18 cellular contexts compared by ENCODE assay signal in the genomic region with DNA sequence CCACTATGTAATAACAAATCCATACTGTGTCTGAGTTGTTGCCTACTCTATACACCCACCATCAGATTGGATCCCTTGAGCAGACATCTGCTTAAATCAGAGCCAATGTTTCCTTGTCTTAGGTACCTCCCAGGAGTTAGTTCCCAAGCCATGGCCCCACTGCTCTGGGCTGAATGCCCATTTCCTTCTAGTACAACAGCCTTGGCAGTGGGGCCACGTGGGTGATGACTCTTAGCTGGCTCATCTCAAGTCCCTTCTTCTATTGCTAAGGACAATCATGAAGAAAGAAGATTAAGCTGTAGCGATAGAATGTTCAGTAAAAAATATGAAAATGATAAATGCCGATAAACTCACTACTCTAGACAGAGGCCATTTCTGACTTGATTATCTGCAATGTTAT. TPM values are rescaled to one million over a fixed set of nuclear protein-coding genes. Genes with fewer than 3 reads are reported as not detected.
DNase-seq lines count a peak whose midpoint lies in the region; ATAC-seq and TF ChIP-seq lines count a peak whose summit lies in the region.
"Had no signal": no experiment of that assay in that cellular context is flagged by ENCODE, and none has a peak within 500 bp of the region (broad histone marks: within the 10 kb centered on the region; RNA-seq: fewer than 3 reads in every experiment).

No MANE protein-coding gene starts in this region.

- H3K4me3 ChIP-seq in MG63 (no peak overlapping the region), cardiac fibroblast (replicated peaks in 1 of 2; ENCODE audit: low read depth in 2 of 2, low read length in 2 of 2) (no peak overlapping the region)
- H3K4me3 ChIP-seq: GM23338, lung, tibial nerve had no signal

- peaks cover 73% of the 10 kb centered on the region for H3K36me3 ChIP-seq in MG63

- no peaks in the 10 kb centered on the region for H3K27me3 ChIP-seq in MG63
- H3K27me3 ChIP-seq: tibial nerve had no signal

- no peaks in the 10 kb centered on the region for H3K9me3 ChIP-seq in MG63
- H3K9me3 ChIP-seq: tibial nerve had no signal

- TF ChIP-seq CTCF in cardiac fibroblast (IDR thresholded peaks at IDR 0.05; ENCODE audit: low read depth, low read length) = no peak

- DNase-seq in EL = peak; percentile 60
- peak; percentile 77 for DNase-seq in MG63
- DNase-seq in cardiac fibroblast (ENCODE audit: low read depth in 2 of 2) = peak; percentile 76 to 84
- DNase-seq in left lobe of liver (ENCODE audit: low spot score) = no peak
- DNase-seq in activated CD4-positive, alpha-beta T cell treated with anti-CD3 and anti-CD28 coated beads for 4 hours = no peak
- no peak for DNase-seq in CD1c-positive myeloid dendritic cell (ENCODE audit: extremely low spot score)
- DNase-seq in stimulated activated CD4-positive, alpha-beta T cell treated with anti-CD3 and anti-CD28 coated beads, Interleukin-4, amount 100 ng/mL, for 1 hour = no peak
- DNase-seq: NCI-H1417; NCI-H2171 treated with DMSO at 0.1 percent for 48 hours; occipital lobe; stimulated activated naive CD4-positive, alpha-beta T cell treated with Interleukin-2 at 50 U/mL for 16 hours; T-helper 2 cell had no signal

- peak; percentile 47 for ATAC-seq in left lobe of liver
- no peak for ATAC-seq in activated CD4-positive, CD25-positive, alpha-beta regulatory T cell treated with anti-CD3 and anti-CD28 coated beads, Interleukin-2, amount 50 U/mL, for 24 hours
- ATAC-seq: GM23338, sciatic nerve, WTC11 had no signal

RNA-seq across cellular contexts. Expression of gene PTGR1, which starts 16.6 kb away (rescaled TPM):
- 50.7 and 66.2 TPM in 2 replicates for total RNA-seq in MG63 (2014; rRNA removed; shearing (Covaris generic); ENCODE audit: low replicate concordance)
- total RNA-seq in left lobe of liver = 526 TPM

RNA-seq across cellular contexts. Expression of gene DNAJC25, which starts 48.2 kb away (rescaled TPM):
- 5.7 and 9.1 TPM in 2 replicates for total RNA-seq in MG63 (2014; rRNA removed; shearing (Covaris generic); ENCODE audit: low replicate concordance)
- total RNA-seq in left lobe of liver = 21.7 TPM

RNA-seq across cellular contexts. Expression of gene ZNF483, which starts 57.9 kb away (rescaled TPM):
- total RNA-seq in MG63 (2014; rRNA removed; shearing (Covaris generic); ENCODE audit: low replicate concordance) = not detected in 2 replicates
- 0.53 TPM for total RNA-seq in left lobe of liver

Comparison
In these comparisons a context has a peak if more than half of its experiments do, and no peak if none do; other contexts are left out.
1. DNase-seq: peak in EL (single experiment), MG63 (single experiment) and cardiac fibroblast (2 of 2); none in left lobe of liver (single experiment), activated CD4-positive, alpha-beta T cell treated with anti-CD3 and anti-CD28 coated beads for 4 hours (0 of 2), CD1c-positive myeloid dendritic cell (single experiment) and stimulated activated CD4-positive, alpha-beta T cell treated with anti-CD3 and anti-CD28 coated beads, Interleukin-4, amount 100 ng/mL, for 1 hour (single experiment).